Comparison of ENCODE assay signal across 8 cellular contexts in the genomic region with DNA sequence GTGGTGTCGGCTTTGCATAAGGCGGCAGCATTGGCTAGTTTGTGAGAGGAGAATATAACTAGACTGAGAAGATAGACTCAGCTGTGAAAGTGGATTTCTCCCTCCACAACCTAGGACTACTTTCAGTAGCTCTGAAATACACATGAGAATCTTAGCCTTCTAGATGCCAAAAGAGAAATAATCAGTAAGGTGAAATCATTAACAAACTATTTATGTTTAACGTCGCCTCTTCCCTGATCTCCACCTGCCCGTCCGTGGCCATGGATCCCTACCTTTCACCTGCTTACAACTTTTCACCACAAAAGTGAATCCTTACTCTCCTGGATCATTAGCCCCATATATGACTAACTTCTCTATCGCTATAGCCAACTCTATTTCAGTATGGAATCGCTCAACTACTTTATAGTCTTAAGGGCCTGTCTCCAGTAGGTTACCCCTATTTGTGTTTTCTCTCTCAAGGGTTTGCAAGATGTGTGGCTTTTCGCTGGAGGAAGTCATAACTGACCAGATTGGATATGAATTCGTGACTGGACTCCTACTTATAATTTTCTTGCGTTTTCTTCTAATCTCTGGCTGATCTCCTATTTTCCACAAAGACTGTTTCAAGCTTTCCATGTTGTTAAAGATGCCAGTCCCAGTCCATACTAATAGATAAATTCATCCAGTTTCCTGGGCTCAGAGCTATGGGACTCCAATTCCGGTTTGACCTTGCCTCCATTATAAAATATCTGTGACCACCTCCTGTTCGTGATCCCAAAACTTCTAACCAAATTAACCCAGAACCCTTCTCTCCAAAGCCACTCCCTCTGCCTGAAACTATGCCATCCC. TPM values are rescaled to one million over a fixed set of nuclear protein-coding genes. Genes with fewer than 3 reads are reported as not detected.
DNase-seq lines count a peak whose midpoint lies in the region; ATAC-seq and TF ChIP-seq lines count a peak whose summit lies in the region.

No MANE protein-coding gene starts in this region.

- no peak for ATAC-seq in T-helper 17 cell

- TF ChIP-seq POLR2A in prostate gland (IDR thresholded peaks at IDR 0.05), result no peak

- H3K27me3 ChIP-seq in GM23248 (replicated peaks; ENCODE audit: insufficient read depth), result no peaks in the 10 kb centered on the region
- H3K27me3 ChIP-seq in prostate gland (replicated peaks; ENCODE audit: insufficient read depth), result no peaks in the 10 kb centered on the region

- H3K27me3 Mint-ChIP-seq in T-helper 17 cell, result no peaks in the 10 kb centered on the region

- peak; percentile 56 for TF ChIP-seq CTCF in AG10803 (conservative IDR thresholded peaks at IDR 0.05; ENCODE audit: low read length)
- TF ChIP-seq CTCF in fibroblast of villous mesenchyme (IDR thresholded peaks at IDR 0.05; ENCODE audit: insufficient read depth, low read depth, low read length), result peak; percentile 0
- peak in 1 of 4 experiments; percentile 25 for TF ChIP-seq CTCF in prostate gland (IDR thresholded peaks at IDR 0.05)

- peak overlapping the region; percentile 97 for H3K9ac ChIP-seq in GM23248

- no peaks in the 10 kb centered on the region for H3K36me3 Mint-ChIP-seq in T-helper 17 cell (ENCODE audit: low read depth)

- no peaks in the 10 kb centered on the region for H4K20me1 ChIP-seq in GM23248 (ENCODE audit: insufficient read depth)

- DNase-seq in AG10803 (ENCODE audit: low read depth) (peak; percentile 11), GM23248 (peak; percentile 48), T-helper 17 cell (no peak), fibroblast of villous mesenchyme (ENCODE audit: low read depth) (peak; percentile 22), prostate gland (ENCODE audit: low spot score) (no peak), mesenteric fat pad (ENCODE audit: low spot score) (no peak), T-helper 9 cell (no peak)
- no peak for DNase-seq in stimulated activated CD4-positive, alpha-beta T cell treated with anti-CD3 and anti-CD28 coated beads, Interleukin-15, amount 100 ng/mL, for 24 hours

- H3K27ac ChIP-seq in GM23248, result peak overlapping the region; percentile 99
- peak overlapping the region; percentile 99 for H3K27ac ChIP-seq in prostate gland

- H3K36me3 ChIP-seq in GM23248 (ENCODE audit: low read depth), result no peaks in the 10 kb centered on the region
- no peaks in the 10 kb centered on the region for H3K36me3 ChIP-seq in prostate gland

- H3K4me1 ChIP-seq in GM23248 (ENCODE audit: insufficient read depth) (peaks cover 23% of the 10 kb centered on the region), prostate gland (replicated peaks) (no peaks in the 10 kb centered on the region)

- intact Hi-C loops in prostate gland (cut with DNase I), result loop anchor here (1.0 to 5.0 kb wide), 6 partner anchors 109 to 679 kb away; a partner anchor contains a TSS

- peaks cover 37% of the 10 kb centered on the region for H3K4me1 Mint-ChIP-seq in T-helper 17 cell

- H3K4me3 Mint-ChIP-seq in T-helper 17 cell, result peak overlapping the region; percentile 93

- peak overlapping the region; percentile 78 for H3K4me2 ChIP-seq in GM23248 (ENCODE audit: unreplicated experiment)

- H3K79me2 ChIP-seq in GM23248 (ENCODE audit: insufficient read depth), result peaks cover 29% of the 10 kb centered on the region

- H3K4me3 ChIP-seq in AG10803 (ENCODE audit: low read length), result peak overlapping the region; percentile 71
- H3K4me3 ChIP-seq in GM23248, result peak overlapping the region; percentile 78
- peak overlapping the region; percentile 73 for H3K4me3 ChIP-seq in fibroblast of villous mesenchyme (ENCODE audit: low read depth, low read length)
- H3K4me3 ChIP-seq in prostate gland, result peak overlapping the region; percentile 84 to 98

- peak overlapping the region; percentile 98 for H3K27ac Mint-ChIP-seq in T-helper 17 cell

- peaks cover 32% of the 10 kb centered on the region for H3F3A ChIP-seq in GM23248 (ENCODE audit: insufficient read depth)

- no peaks in the 10 kb centered on the region for H3K9me2 ChIP-seq in GM23248 (ENCODE audit: insufficient read depth)

- in situ Hi-C loops in GM23248 (cut with MboI), result loop anchor here (10.0 kb wide), 1 partner anchor 359 kb away; no protein-coding TSS in a partner anchor

- H2AFZ ChIP-seq in GM23248, result peak overlapping the region; percentile 89

- WGBS in GM23248 (ENCODE audit: low coverage in 1 of 2, low lambda C conversion rate in 2 of 2, missing lambda C conversion rate in 2 of 2), 2 experiments, result 25 to 27% methylated on average over 13 of the region's 13 CpGs
- WGBS in prostate gland, result 31% methylated on average over 13 of the region's 13 CpGs

- H3K9me3 ChIP-seq in GM23248 (ENCODE audit: low read depth) (no peaks in the 10 kb centered on the region), T-helper 17 cell (ENCODE audit: control insufficient read depth, low read length, poor library complexity, severe bottlenecking) (no peaks in the 10 kb centered on the region), prostate gland (no peaks in the 10 kb centered on the region)

RNA-seq across cellular contexts. Expression of a gene that starts 1.1 kb away (rescaled TPM):
- 39.7 and 41.7 TPM in 2 replicates for total RNA-seq in GM23248 (2014; rRNA removed; shearing (Covaris generic))
- 21.1 and 22.7 TPM in 2 replicates for polyA plus RNA-seq in GM23248 (2016; fragmentation: Nextera tagmentation; extraction: Ambion mirVana)
- 10 to 100 TPM; 46.9 to 48.5 TPM for total RNA-seq in T-helper 17 cell
- 37.7 and 52.7 TPM in 2 replicates for total RNA-seq in fibroblast of villous mesenchyme
- 10 to 100 TPM; 21.9 to 34.1 TPM for total RNA-seq in prostate gland
- total RNA-seq in mesenteric fat pad, result 41.8 TPM

Comparison
In these comparisons a context has a peak if more than half of its experiments do, and no peak if none do; other contexts are left out.
1. DNase-seq: peak in AG10803 (single experiment), GM23248 (single experiment) and fibroblast of villous mesenchyme (single experiment); none in T-helper 17 cell (0 of 3), prostate gland (single experiment), stimulated activated CD4-positive, alpha-beta T cell treated with anti-CD3 and anti-CD28 coated beads, Interleukin-15, amount 100 ng/mL, for 24 hours (single experiment), mesenteric fat pad (single experiment) and T-helper 9 cell (single experiment).
2. Peak in every context shown above with its lines, with median percentiles within 50 percentile points of each other: H3K4me3 ChIP-seq.